ENCODE assay signal across 1 cellular context in genomic region chr1:1609822-1610485, GRCh38.
TF ChIP-seq lines count a peak whose summit lies in the region.

No MANE protein-coding gene starts in this region.

TF ChIP-seq in K562, 482 proteins besides CTCF, POLR2A, EP300 and RAD21 (continued from another document and continues in another):
- TF ChIP-seq SAFB (IDR thresholded peaks at IDR 0.05; ENCODE audit: borderline replicate concordance, low read depth, low read length) (no peak), GTF2B (IDR thresholded peaks at IDR 0.05; ENCODE audit: extremely low read depth, insufficient read length) (no peak), ELK1 (CRISPR knock-in tag; IDR thresholded peaks at IDR 0.05) (no peak), ATF3 (IDR thresholded peaks at IDR 0.05) (no peak), ATF3 (CRISPR knock-in tag; conservative IDR thresholded peaks at IDR 0.05) (no peak), NFE2 (IDR thresholded peaks at IDR 0.05; ENCODE audit: low read depth) (no peak), E2F8 (IDR thresholded peaks at IDR 0.05; ENCODE audit: low read depth, partially characterized antibody) (no peak), NR1H2 (CRISPR knock-in tag; IDR thresholded peaks at IDR 0.05) (no peak), PRPF4 (IDR thresholded peaks at IDR 0.05; ENCODE audit: insufficient read depth, low read depth, low read length, poor library complexity, severe bottlenecking) (no peak), MTF1 (CRISPR knock-in tag; IDR thresholded peaks at IDR 0.05; ENCODE audit: borderline replicate concordance) (peak; percentile 79; the same call in 1 of the 2 replicates), DPF2 (IDR thresholded peaks at IDR 0.05) (no peak), HNRNPK (IDR thresholded peaks at IDR 0.05; ENCODE audit: low read depth, low read length, poor library complexity, severe bottlenecking) (no peak), HMBOX1 (IDR thresholded peaks at IDR 0.05) (no peak), PTBP1 (IDR thresholded peaks at IDR 0.05; ENCODE audit: low read depth, low read length) (no peak), ID3 (CRISPR knock-in tag; IDR thresholded peaks at IDR 0.05) (0 out of 2 replicates have a peak, but pooled peaks have one; percentile 60), ID3 (tag; IDR thresholded peaks at IDR 0.05) (peak; percentile 99), MYBL2 (IDR thresholded peaks at IDR 0.05; ENCODE audit: low read depth) (no peak), MYBL2 (CRISPR knock-in tag; IDR thresholded peaks at IDR 0.05; ENCODE audit: borderline replicate concordance) (no peak), ZNF280A (IDR thresholded peaks at IDR 0.05; ENCODE audit: low read depth, partially characterized antibody) (no peak), NCOA4 (IDR thresholded peaks at IDR 0.05; ENCODE audit: partially characterized antibody) (no peak), CREM (IDR thresholded peaks at IDR 0.05; ENCODE audit: low read depth) (no peak), RBM17 (IDR thresholded peaks at IDR 0.05; ENCODE audit: borderline replicate concordance, low read depth, low read length) (no peak), ZNF253 (CRISPR knock-in tag; conservative IDR thresholded peaks at IDR 0.05) (no peak), ZFP91 (CRISPR knock-in tag; IDR thresholded peaks at IDR 0.05) (no peak), ZZZ3 (IDR thresholded peaks at IDR 0.05) (no peak), ZNF224 (CRISPR knock-in tag; IDR thresholded peaks at IDR 0.05) (no peak), THRA (IDR thresholded peaks at IDR 0.05) (no peak), AFF1 (IDR thresholded peaks at IDR 0.05; ENCODE audit: low read depth in 1 of 2, partially characterized antibody in 2 of 2) (no peak), POLR3A (IDR thresholded peaks at IDR 0.05; ENCODE audit: borderline replicate concordance, extremely low read depth, insufficient read depth, insufficient read length) (no peak)
